Comparison of ENCODE assay signal across 15 cellular contexts in the genomic region with DNA sequence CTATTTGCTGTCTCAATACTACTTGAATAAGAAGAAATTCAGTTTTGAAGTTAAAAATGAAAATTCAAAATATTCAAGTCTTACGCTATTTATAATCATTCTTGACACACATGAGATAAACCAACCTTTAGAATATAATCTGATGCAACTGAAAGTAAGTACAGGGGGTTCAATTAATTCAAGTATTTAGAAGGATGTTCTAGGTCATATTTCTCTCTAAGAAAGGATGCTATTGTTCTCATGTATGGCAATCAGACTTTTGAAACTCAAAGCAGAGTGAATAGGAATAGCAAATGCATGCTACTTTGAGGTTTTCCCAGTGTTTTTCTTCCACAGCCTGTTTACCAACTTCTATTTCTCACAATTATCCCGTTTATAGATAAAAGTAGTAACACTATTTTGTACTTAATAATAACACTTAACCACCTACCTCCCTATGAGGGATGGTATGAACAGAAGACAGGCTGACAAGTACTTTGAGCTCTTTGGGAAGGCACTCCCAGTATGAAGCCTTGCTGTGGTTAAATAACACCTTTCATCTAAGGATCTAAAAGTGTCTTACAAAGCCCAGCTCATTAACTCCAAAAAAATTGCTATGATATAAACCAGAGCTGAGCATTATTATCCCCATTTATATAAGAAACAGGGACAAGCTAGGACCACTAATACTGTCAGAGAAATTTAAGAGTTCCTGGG. TPM values are rescaled to one million over a fixed set of nuclear protein-coding genes. Genes with fewer than 3 reads are reported as not detected.
DNase-seq lines count a peak whose midpoint lies in the region; ATAC-seq and TF ChIP-seq lines count a peak whose summit lies in the region.
"Had no signal": no experiment of that assay in that cellular context is flagged by ENCODE, and none has a peak within 500 bp of the region (broad histone marks: within the 10 kb centered on the region; RNA-seq: fewer than 3 reads in every experiment).

No MANE protein-coding gene starts in this region.

- ATAC-seq in Right ventricle myocardium inferior (no peak), Panc1 (no peak), HG03135 (IDR thresholded peaks at IDR 0.05; ENCODE audit: unreplicated experiment) (no peak)
- ATAC-seq in effector memory CD8-positive, alpha-beta T cell (replicated peaks): no peak

- H3K4me1 Mint-ChIP-seq in effector memory CD8-positive, alpha-beta T cell (ENCODE audit: low read depth in 2 of 2): peaks cover 28 to 40% of the 10 kb centered on the region in 2 donors
- H3K4me1 Mint-ChIP-seq in endothelial cell (ENCODE audit: unreplicated experiment) (no peaks in the 10 kb centered on the region), endodermal cell (peaks cover 10% of the 10 kb centered on the region)

- POLR2A ChIA-PET in Panc1 (lab: Charles Lee): no interaction called here

- BruUV-seq in Panc1 (replicated peaks; lab: Mats Ljungman, UMichigan): no TSS peak

- no peaks in the 10 kb centered on the region for H3K27me3 ChIP-seq in left ventricle myocardium inferior (ENCODE audit: low read depth)
- H3K27me3 ChIP-seq in Panc1 (ENCODE audit: control insufficient read depth, insufficient read depth, low read length): no peaks in the 10 kb centered on the region
- no peaks in the 10 kb centered on the region for H3K27me3 ChIP-seq in endodermal cell (ENCODE audit: control insufficient read depth, insufficient read depth, low read length, poor library complexity, severe bottlenecking)
- H3K27me3 ChIP-seq: MG63 had no signal

- H3K27ac ChIP-seq in left ventricle myocardium inferior (replicated peaks): peak overlapping the region; percentile 78
- H3K27ac ChIP-seq in Panc1 (ENCODE audit: low read length): peak overlapping the region; percentile 67
- peak overlapping the region; percentile 60 for H3K27ac ChIP-seq in substantia nigra (ENCODE audit: low read depth, low read length, poor library complexity, severe bottlenecking)
- H3K27ac ChIP-seq in endodermal cell (ENCODE audit: low read depth, low read length): no peak overlapping the region

- peaks cover 16% of the 10 kb centered on the region for H3K36me3 ChIP-seq in left ventricle myocardium inferior
- no peaks in the 10 kb centered on the region for H3K36me3 ChIP-seq in Panc1 (ENCODE audit: control insufficient read depth, insufficient read depth, low read length)
- peaks cover 12% of the 10 kb centered on the region for H3K36me3 ChIP-seq in endodermal cell (ENCODE audit: control insufficient read depth, insufficient read depth, low read length)
- H3K36me3 ChIP-seq: MG63 had no signal

- no peak overlapping the region for H3K9ac ChIP-seq in endodermal cell (ENCODE audit: extremely low read depth, low read length, poor library complexity, severe bottlenecking)

- WGBS in endodermal cell (ENCODE audit: insufficient coverage in 1 of 2, insufficient read length in 1 of 2), 2 experiments: 100% methylated on average over 1 of the region's 2 CpGs; no CpG with 5 or more reads in 1 of the 2 experiments

- H3K36me3 Mint-ChIP-seq in effector memory CD8-positive, alpha-beta T cell (ENCODE audit: insufficient read depth): peaks cover 1% of the 10 kb centered on the region
- H3K36me3 Mint-ChIP-seq in endothelial cell (ENCODE audit: low read depth, unreplicated experiment) (peaks cover 11% of the 10 kb centered on the region), endodermal cell (ENCODE audit: low read depth) (peaks cover 19% of the 10 kb centered on the region)

- H3K27ac Mint-ChIP-seq in effector memory CD8-positive, alpha-beta T cell: peak overlapping the region; percentile 78 to 86
- H3K27ac Mint-ChIP-seq in endothelial cell (ENCODE audit: unreplicated experiment) (no peak overlapping the region), endodermal cell (no peak overlapping the region)

- peak overlapping the region; percentile 59 to 66 for H3K4me3 Mint-ChIP-seq in effector memory CD8-positive, alpha-beta T cell
- H3K4me3 Mint-ChIP-seq in endothelial cell (ENCODE audit: unreplicated experiment): no peak overlapping the region
- H3K4me3 Mint-ChIP-seq in endodermal cell: no peak overlapping the region

- no peaks in the 10 kb centered on the region for H3K27me3 Mint-ChIP-seq in effector memory CD8-positive, alpha-beta T cell
- H3K27me3 Mint-ChIP-seq in endothelial cell (ENCODE audit: unreplicated experiment): peaks cover 2% of the 10 kb centered on the region
- H3K27me3 Mint-ChIP-seq in endodermal cell (ENCODE audit: insufficient read depth): no peaks in the 10 kb centered on the region

- H3K4me3 ChIP-seq in left ventricle myocardium inferior: no peak overlapping the region
- no peak overlapping the region for H3K4me3 ChIP-seq in Panc1 (ENCODE audit: low read depth in 2 of 2, low read length in 2 of 2)
- H3K4me3 ChIP-seq in endodermal cell (ENCODE audit: low read length): no peak overlapping the region
- H3K4me3 ChIP-seq: MG63 had no signal

- CTCF ChIA-PET in Panc1 (lab: Charles Lee): no interaction called here

- no peak for DNase-seq in left ventricle myocardium inferior
- DNase-seq in Right ventricle myocardium inferior (ENCODE audit: missing footprints): no peak
- no peak for DNase-seq in Panc1 (ENCODE audit: low read depth, low spot score)
- DNase-seq in effector memory CD8-positive, alpha-beta T cell: no peak
- DNase-seq in substantia nigra (lab: John Stamatoyannopoulos, UW): no peak
- no peak for DNase-seq in endothelial cell (ENCODE audit: low spot score)
- DNase-seq in endodermal cell: no peak
- DNase-seq: activated CD4-positive, alpha-beta T cell treated with anti-CD3 and anti-CD28 coated beads, Interleukin-2, amount 50 U/mL, for 1 hour; amniotic stem cell; C1 segment of cervical spinal cord; GDM1; MG63; retina; stimulated activated CD4-positive, alpha-beta T cell treated with anti-CD3 and anti-CD28 coated beads, Interleukin-4, amount 100 ng/mL, for 1 hour had no signal

- in situ Hi-C loops in Panc1 (cut with HindIII; ENCODE audit: low pct_unique_long_range_greater_than_20kb, low sequenced_read_pairs): no loop called here

- no peaks in the 10 kb centered on the region for H3K9me3 Mint-ChIP-seq in effector memory CD8-positive, alpha-beta T cell
- H3K9me3 Mint-ChIP-seq in endothelial cell (ENCODE audit: unreplicated experiment) (no peaks in the 10 kb centered on the region), endodermal cell (no peaks in the 10 kb centered on the region)

- H3K4me1 ChIP-seq in left ventricle myocardium inferior (peaks cover 61% of the 10 kb centered on the region), Panc1 (ENCODE audit: control insufficient read depth, insufficient read depth, low read length) (peaks cover 36% of the 10 kb centered on the region), endodermal cell (ENCODE audit: control insufficient read depth, insufficient read depth, low read length) (peaks cover 3% of the 10 kb centered on the region)

- H3K9me3 ChIP-seq in left ventricle myocardium inferior (replicated peaks): no peaks in the 10 kb centered on the region
- H3K9me3 ChIP-seq in Panc1 (ENCODE audit: control insufficient read depth, insufficient read depth, low read depth, low read length): no peaks in the 10 kb centered on the region
- H3K9me3 ChIP-seq in endodermal cell (ENCODE audit: control insufficient read depth, low read length): no peaks in the 10 kb centered on the region
- H3K9me3 ChIP-seq: MG63 had no signal

- TF ChIP-seq CTCF in left ventricle myocardium inferior (IDR thresholded peaks at IDR 0.05; ENCODE audit: borderline replicate concordance) (no peak), Panc1 (IDR thresholded peaks at IDR 0.05) (no peak), endothelial cell (IDR thresholded peaks at IDR 0.05; ENCODE audit: unreplicated experiment) (no peak), endodermal cell (conservative IDR thresholded peaks at IDR 0.05) (no peak)

- intact Hi-C loops in left ventricle myocardium inferior (cut with micrococcal nuclease): no loop called here
- intact Hi-C loops in Right ventricle myocardium inferior (cut with DNase I): loop anchor here (5.0 kb wide), 1 partner anchor 39 kb away; no protein-coding TSS in a partner anchor
- intact Hi-C loops in Panc1 (cut with micrococcal nuclease; ENCODE audit: unreplicated experiment): no loop called here

RNA-seq across cellular contexts. Expression of gene SPOCK2, which starts 18.0 kb away (rescaled TPM):
- total RNA-seq in left ventricle myocardium inferior: 8.6 TPM
- 10.4 TPM for total RNA-seq in Right ventricle myocardium inferior
- total RNA-seq in Panc1 (2021; ENCODE audit: unreplicated experiment): 4.8 TPM
- polyA plus RNA-seq in Panc1 (2012; ENCODE audit: insufficient read length): 4.2 TPM
- 3.4 TPM for total RNA-seq in endothelial cell (ENCODE audit: unreplicated experiment)
- total RNA-seq in endodermal cell: 1 to 10 TPM; 1.6 to 3.7 TPM
- polyA plus RNA-seq in endodermal cell (2013, experiment 1 of 2): 2.2 TPM
- polyA plus RNA-seq in endodermal cell (2013, experiment 2 of 2): 3.2 TPM

Comparison
In these comparisons a context has a peak if more than half of its experiments do, and no peak if none do; other contexts are left out.
1. H3K27ac Mint-ChIP-seq: peak in effector memory CD8-positive, alpha-beta T cell (2 of 2); none in endothelial cell (single experiment) and endodermal cell (single experiment).
2. H3K4me3 Mint-ChIP-seq: peak in effector memory CD8-positive, alpha-beta T cell (2 of 2); none in endothelial cell (single experiment) and endodermal cell (single experiment).